Comparison of ENCODE assay signal across 1 cellular context in genomic region chr7:12369700-12370099, GRCh38.
TF ChIP-seq lines count a peak whose summit lies in the region.

No MANE protein-coding gene starts in this region.

TF ChIP-seq in GM23338, 12 proteins besides CTCF, POLR2A, EP300 and RAD21 (continued from another document):
- TF ChIP-seq ZNF462 (CRISPR knock-in tag; IDR thresholded peaks at IDR 0.05) (no peak), REST (IDR thresholded peaks at IDR 0.05; ENCODE audit: unreplicated experiment) (no peak), POLR2AphosphoS5 (IDR thresholded peaks at IDR 0.05; ENCODE audit: low read depth) (no peak), ZNF114 (CRISPR knock-in tag; IDR thresholded peaks at IDR 0.05) (no peak)
